In the genomic region with DNA sequence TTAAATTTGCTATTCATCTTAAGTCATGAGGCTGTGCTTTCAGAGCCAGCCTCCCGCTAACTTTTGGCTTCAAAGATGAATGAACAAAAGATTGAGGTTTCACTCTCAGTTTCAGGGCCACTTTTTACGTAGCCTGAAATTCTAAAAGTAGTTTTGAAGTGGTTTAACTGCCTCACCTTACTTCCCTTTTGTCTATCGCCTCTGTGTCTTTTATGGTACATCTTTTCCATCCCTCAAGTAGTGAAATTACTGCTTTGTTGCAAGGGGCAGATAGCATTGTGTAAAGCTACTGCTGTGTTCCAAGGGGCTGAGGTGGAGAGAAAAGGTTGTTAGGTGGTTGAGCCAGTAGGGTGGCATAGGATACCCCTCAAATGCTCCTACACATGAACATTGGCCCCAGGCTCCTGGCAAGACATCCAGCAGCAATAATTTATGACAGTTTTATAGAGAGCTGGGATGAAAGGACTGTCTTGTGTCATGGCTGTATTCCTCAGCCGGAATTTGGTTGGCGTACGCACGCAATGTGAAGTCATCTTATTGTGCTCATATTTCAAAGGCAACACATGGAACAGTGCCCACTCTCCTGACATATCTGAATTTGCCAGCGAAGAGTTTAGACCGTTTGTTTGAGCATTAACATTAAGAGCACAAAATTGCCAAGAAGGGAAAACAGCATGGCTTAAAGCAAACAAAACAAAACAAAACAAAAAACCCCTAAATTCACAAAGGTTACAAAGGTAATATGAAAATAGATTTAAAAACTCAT, we compare ENCODE assay signal across 8 cellular contexts. TPM values are rescaled to one million over a fixed set of nuclear protein-coding genes. Genes with fewer than 3 reads are reported as not detected.
DNase-seq lines count a peak whose midpoint lies in the region; ATAC-seq, FAIRE-seq and TF ChIP-seq lines count a peak whose summit lies in the region.

No MANE protein-coding gene starts in this region.

- DNase-seq in GM13976 (ENCODE audit: low spot score) (peak; percentile 46), HTR-8/SVneo (ENCODE audit: insufficient read length, low spot score) (peak; percentile 58), left kidney (ENCODE audit: low read depth, low spot score) (peak; percentile 39), cortex of kidney (lab: John Stamatoyannopoulos, UW) (no peak), mesenteric fat pad (ENCODE audit: low spot score) (no peak), T1000 (lab: John Stamatoyannopoulos, UW) (no peak)
- peak; percentile 23 to 36 for DNase-seq in activated CD4-positive, alpha-beta T cell treated with anti-CD3 and anti-CD28 coated beads, Interleukin-2, amount 50 U/mL, for 48 hours

- peak; percentile 88 for ATAC-seq in GM21619 (IDR thresholded peaks at IDR 0.05; ENCODE audit: unreplicated experiment)

- no peak for TF ChIP-seq CTCF in GM13976 (IDR thresholded peaks at IDR 0.05; ENCODE audit: borderline replicate concordance, control extremely low read depth, extremely low read depth, insufficient read depth, missing control alignments)

- FAIRE-seq in HTR-8/SVneo (lab: Jason Lieb, UNC) = peak; percentile 89

- in situ Hi-C loops in GM13976 (cut with MboI; ENCODE audit: low sequenced_read_pairs, unreplicated experiment) = no loop called here

RNA-seq across cellular contexts. Expression of a gene that starts 32.2 kb away (rescaled TPM):
- 5.6 TPM for total RNA-seq in mesenteric fat pad

RNA-seq across cellular contexts. Expression of a gene that starts 52.0 kb away (rescaled TPM):
- 35.1 TPM for total RNA-seq in mesenteric fat pad

Comparison
In these comparisons a context has a peak if more than half of its experiments do, and no peak if none do; other contexts are left out.
1. DNase-seq: peak in GM13976 (single experiment), HTR-8/SVneo (single experiment), activated CD4-positive, alpha-beta T cell treated with anti-CD3 and anti-CD28 coated beads, Interleukin-2, amount 50 U/mL, for 48 hours (2 of 2) and left kidney (single experiment); none in cortex of kidney (single experiment), mesenteric fat pad (single experiment) and T1000 (single experiment).